ENCODE assay signal across 2 cellular contexts in the genomic region with DNA sequence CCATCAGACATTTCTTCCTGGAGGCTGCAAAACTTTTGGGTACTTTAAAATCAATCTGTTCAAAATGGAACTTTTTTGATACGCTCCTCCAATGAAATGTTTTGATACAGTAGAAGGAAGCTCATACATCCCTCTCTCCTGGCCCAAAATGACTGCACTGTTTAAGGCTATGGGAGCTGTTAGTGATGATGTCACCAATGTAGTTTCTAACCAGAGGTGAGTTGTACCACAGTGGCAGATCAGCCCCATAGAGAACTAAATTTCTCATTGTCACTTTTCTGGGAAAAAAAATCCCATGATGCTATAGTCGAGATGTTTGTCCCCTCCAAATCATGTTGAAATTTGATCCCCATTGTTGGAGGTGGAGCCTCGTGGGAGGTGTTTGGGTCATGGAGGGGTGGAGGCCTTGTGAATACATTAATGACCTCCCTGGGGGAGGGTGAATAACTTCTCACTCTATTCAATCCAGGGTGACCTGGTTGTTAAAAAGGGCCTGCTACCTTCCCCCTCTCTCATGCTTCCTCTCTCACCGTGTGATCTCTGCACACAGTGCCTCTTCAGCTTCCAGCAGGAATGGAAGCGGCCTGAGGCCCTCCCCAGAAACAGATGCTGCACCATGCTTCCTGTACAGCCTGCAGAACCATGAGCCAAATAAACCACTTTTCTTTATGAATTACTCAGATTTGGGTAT.
TF ChIP-seq lines count a peak whose summit lies in the region.

No MANE protein-coding gene starts in this region.

TF ChIP-seq in HepG2, 621 proteins besides CTCF, POLR2A, EP300 and RAD21 (continued from another document):
- no peak for TF ChIP-seq TEAD2 (CRISPR knock-in tag; IDR thresholded peaks at IDR 0.05)
- TF ChIP-seq CREB1 (IDR thresholded peaks at IDR 0.05): peak; percentile 63
- TF ChIP-seq CREB1 (CRISPR knock-in tag; IDR thresholded peaks at IDR 0.05): no peak
- TF ChIP-seq NFIC (IDR thresholded peaks at IDR 0.05; ENCODE audit: low read length): no peak
- no peak for TF ChIP-seq WIZ (CRISPR knock-in tag; IDR thresholded peaks at IDR 0.05)
- TF ChIP-seq ATF7 (IDR thresholded peaks at IDR 0.05): peak; percentile 91
- no peak for TF ChIP-seq ATF7 (CRISPR knock-in tag; IDR thresholded peaks at IDR 0.05)
- TF ChIP-seq ZNF235 (CRISPR knock-in tag; IDR thresholded peaks at IDR 0.05; ENCODE audit: borderline replicate concordance): no peak
- no peak for TF ChIP-seq SRSF1 (optimal IDR thresholded peaks at IDR 0.05; ENCODE audit: low read depth, low read length)
TF ChIP-seq in HepG2: peak in this region for 2.

TF ChIP-seq in H1, 55 proteins besides CTCF, POLR2A, EP300 and RAD21:
- TF ChIP-seq EZH2 (IDR thresholded peaks at IDR 0.05; ENCODE audit: low read depth, low read length, severe bottlenecking) (no peak), TCF12 (IDR thresholded peaks at IDR 0.05; ENCODE audit: low read depth, low read length) (no peak), JUND (IDR thresholded peaks at IDR 0.05; ENCODE audit: low read length) (0 out of 2 replicates have a peak, but pooled peaks have one; percentile 7), KDM4A (IDR thresholded peaks at IDR 0.05; ENCODE audit: low read depth, low read length, severe bottlenecking) (no peak), KDM1A (IDR thresholded peaks at IDR 0.05; ENCODE audit: borderline replicate concordance, low read length) (no peak), SP2 (IDR thresholded peaks at IDR 0.05; ENCODE audit: low read length) (no peak), POLR2AphosphoS5 (IDR thresholded peaks at IDR 0.05; ENCODE audit: low read depth, low read length) (peak; percentile 16; the same call in 1 of the 2 replicates)
